In the genomic region with DNA sequence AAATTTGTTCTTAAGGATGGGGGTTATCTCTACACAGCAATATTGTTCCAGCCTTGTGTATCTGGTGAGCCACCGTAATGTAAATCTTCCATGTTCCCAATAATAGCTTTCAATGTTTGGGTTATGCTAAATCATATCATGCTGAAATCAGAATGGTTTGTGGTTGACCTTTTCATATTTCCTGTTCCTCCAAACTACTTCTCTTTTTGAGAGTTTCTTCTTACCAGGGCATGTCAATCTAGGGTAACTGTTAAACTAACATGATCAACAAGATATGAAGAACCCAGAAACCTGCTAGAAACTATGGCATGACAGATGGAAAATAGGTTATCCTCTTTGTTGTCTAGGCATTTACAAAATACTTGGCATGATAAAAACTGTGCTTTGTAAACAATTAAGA, we compare ENCODE assay signal across 22 cellular contexts. TPM values are rescaled to one million over a fixed set of nuclear protein-coding genes. Genes with fewer than 3 reads are reported as not detected.
A peak's percentile ranks its signal among the peaks of the same experiment; 100 is the strongest.
DNase-seq lines count a peak whose midpoint lies in the region; ATAC-seq lines count a peak whose summit lies in the region.
"Had no signal": no experiment of that assay in that cellular context is flagged by ENCODE, and none has a peak within 500 bp of the region (broad histone marks: within the 10 kb centered on the region; RNA-seq: fewer than 3 reads in every experiment).

No MANE protein-coding gene starts in this region.

- peaks cover 4 to 7% of the 10 kb centered on the region in 2 donors for H3K4me1 Mint-ChIP-seq in stimulated activated naive B cell treated with anti-CD40 and anti-IgM and Interleukin-4, amounts not matched to agents 10 μg/mL and 1 μg/mL and 100 μg/mL, for 72 hours
- H3K4me1 Mint-ChIP-seq in activated CD4-positive, alpha-beta T cell treated with anti-CD3 and anti-CD28 coated beads, Interleukin-2, amount 10 ng/mL, durations not matched to agents 7 days and 5 days: peaks cover 4% of the 10 kb centered on the region
- H3K4me1 Mint-ChIP-seq in activated CD8-positive, alpha-beta T cell treated with anti-CD3 and anti-CD28 coated beads, Interleukin-2, amount 10 ng/mL, durations not matched to agents 7 days and 5 days (ENCODE audit: low read depth): peaks cover 9% of the 10 kb centered on the region
- H3K4me1 Mint-ChIP-seq: CD8-positive, alpha-beta memory T cell had no signal

- CTCF ChIA-PET in activated CD4-positive, alpha-beta T cell treated with anti-CD3 and anti-CD28 coated beads, Interleukin-2, amount 10 ng/mL, durations not matched to agents 7 days and 5 days (lab: Charles Lee): no interaction called here
- CTCF ChIA-PET in activated CD8-positive, alpha-beta T cell treated with anti-CD3 and anti-CD28 coated beads, Interleukin-2, amount 10 ng/mL, durations not matched to agents 7 days and 5 days (lab: Charles Lee): interaction anchor here (0.8 kb wide), 1 partner anchor 8 kb away, joined by 3 read pairs; no protein-coding TSS in a partner anchor

- H3K27ac Mint-ChIP-seq in stimulated activated naive B cell treated with anti-CD40 and anti-IgM and Interleukin-4, amounts not matched to agents 10 μg/mL and 1 μg/mL and 100 μg/mL, for 72 hours: no peak overlapping the region
- H3K27ac Mint-ChIP-seq in activated CD4-positive, alpha-beta T cell treated with anti-CD3 and anti-CD28 coated beads, Interleukin-2, amount 10 ng/mL, durations not matched to agents 7 days and 5 days: no peak overlapping the region
- H3K27ac Mint-ChIP-seq in activated CD8-positive, alpha-beta T cell treated with anti-CD3 and anti-CD28 coated beads, Interleukin-2, amount 10 ng/mL, durations not matched to agents 7 days and 5 days: no peak overlapping the region
- H3K27ac Mint-ChIP-seq: activated CD4-positive, alpha-beta T cell treated with anti-CD3 and anti-CD28 coated beads for 36 hours; activated naive CD4-positive, alpha-beta T cell treated with anti-CD3 and anti-CD28 coated beads, Interleukin-2, amount 10 ng/mL, durations not matched to agents 7 days and 5 days; activated T-cell treated with anti-CD3 and anti-CD28 coated beads, Interleukin-2, amount 50 U/mL, for 72 hours; CD8-positive, alpha-beta memory T cell had no signal

- H3K27me3 Mint-ChIP-seq in stimulated activated naive B cell treated with anti-CD40 and anti-IgM and Interleukin-4, amounts not matched to agents 10 μg/mL and 1 μg/mL and 100 μg/mL, for 72 hours: peaks cover 14 to 29% of the 10 kb centered on the region in 2 donors
- H3K27me3 Mint-ChIP-seq in activated CD4-positive, alpha-beta T cell treated with anti-CD3 and anti-CD28 coated beads, Interleukin-2, amount 10 ng/mL, durations not matched to agents 7 days and 5 days: peaks cover 2% of the 10 kb centered on the region
- H3K27me3 Mint-ChIP-seq in activated CD8-positive, alpha-beta T cell treated with anti-CD3 and anti-CD28 coated beads, Interleukin-2, amount 10 ng/mL, durations not matched to agents 7 days and 5 days (ENCODE audit: low read depth): peaks cover 7% of the 10 kb centered on the region
- H3K27me3 Mint-ChIP-seq: activated naive CD4-positive, alpha-beta T cell treated with anti-CD3 and anti-CD28 coated beads, Interleukin-2, amount 10 ng/mL, durations not matched to agents 7 days and 5 days had no signal

- ATAC-seq in GM18867 (IDR thresholded peaks at IDR 0.05; ENCODE audit: unreplicated experiment) (peak; percentile 75), HG03378 (IDR thresholded peaks at IDR 0.05; ENCODE audit: unreplicated experiment) (peak; percentile 58)
- ATAC-seq in stimulated activated naive B cell treated with anti-CD40 and anti-IgM and Interleukin-4, amounts not matched to agents 10 μg/mL and 1 μg/mL and 100 μg/mL, for 72 hours (replicated peaks): peak; percentile 80 to 94
- ATAC-seq in activated CD8-positive, alpha-beta T cell treated with anti-CD3 and anti-CD28 coated beads, Interleukin-2, amount 10 ng/mL, durations not matched to agents 7 days and 5 days: no peak
- ATAC-seq: activated CD4-positive, alpha-beta T cell treated with anti-CD3 and anti-CD28 coated beads for 36 hours; activated T-cell treated with anti-CD3 and anti-CD28 coated beads, Interleukin-2, amount 50 U/mL, for 72 hours; GM12878; stimulated activated naive CD8-positive, alpha-beta T cell treated with anti-CD3 and anti-CD28 coated beads, Interleukin-15, Interleukin-2, amounts not matched to agents 100 U/mL and 50 U/mL, for 24 hours had no signal

- H3K4me3 Mint-ChIP-seq in stimulated activated naive B cell treated with anti-CD40 and anti-IgM and Interleukin-4, amounts not matched to agents 10 μg/mL and 1 μg/mL and 100 μg/mL, for 72 hours: no peak overlapping the region
- no peak overlapping the region for H3K4me3 Mint-ChIP-seq in activated CD4-positive, alpha-beta T cell treated with anti-CD3 and anti-CD28 coated beads, Interleukin-2, amount 10 ng/mL, durations not matched to agents 7 days and 5 days
- H3K4me3 Mint-ChIP-seq in activated CD8-positive, alpha-beta T cell treated with anti-CD3 and anti-CD28 coated beads, Interleukin-2, amount 10 ng/mL, durations not matched to agents 7 days and 5 days: no peak overlapping the region
- H3K4me3 Mint-ChIP-seq: activated CD4-positive, alpha-beta T cell treated with anti-CD3 and anti-CD28 coated beads for 36 hours; activated naive CD4-positive, alpha-beta T cell treated with anti-CD3 and anti-CD28 coated beads, Interleukin-2, amount 10 ng/mL, durations not matched to agents 7 days and 5 days; activated T-cell treated with anti-CD3 and anti-CD28 coated beads, Interleukin-2, amount 50 U/mL, for 72 hours; CD8-positive, alpha-beta memory T cell had no signal

- POLR2A ChIA-PET in activated CD4-positive, alpha-beta T cell treated with anti-CD3 and anti-CD28 coated beads, Interleukin-2, amount 10 ng/mL, durations not matched to agents 7 days and 5 days (lab: Charles Lee): no interaction called here
- POLR2A ChIA-PET in activated CD8-positive, alpha-beta T cell treated with anti-CD3 and anti-CD28 coated beads, Interleukin-2, amount 10 ng/mL, durations not matched to agents 7 days and 5 days (lab: Charles Lee): no interaction called here

- H3K9me3 Mint-ChIP-seq in stimulated activated naive B cell treated with anti-CD40 and anti-IgM and Interleukin-4, amounts not matched to agents 10 μg/mL and 1 μg/mL and 100 μg/mL, for 72 hours: no peaks in the 10 kb centered on the region
- no peaks in the 10 kb centered on the region for H3K9me3 Mint-ChIP-seq in activated CD4-positive, alpha-beta T cell treated with anti-CD3 and anti-CD28 coated beads, Interleukin-2, amount 10 ng/mL, durations not matched to agents 7 days and 5 days
- no peaks in the 10 kb centered on the region for H3K9me3 Mint-ChIP-seq in activated CD8-positive, alpha-beta T cell treated with anti-CD3 and anti-CD28 coated beads, Interleukin-2, amount 10 ng/mL, durations not matched to agents 7 days and 5 days (ENCODE audit: insufficient read depth)
- H3K9me3 Mint-ChIP-seq: activated naive CD4-positive, alpha-beta T cell treated with anti-CD3 and anti-CD28 coated beads, Interleukin-2, amount 10 ng/mL, durations not matched to agents 7 days and 5 days; activated T-cell treated with anti-CD3 and anti-CD28 coated beads, Interleukin-2, amount 50 U/mL, for 72 hours; CD8-positive, alpha-beta memory T cell had no signal

- H3K36me3 Mint-ChIP-seq in stimulated activated naive B cell treated with anti-CD40 and anti-IgM and Interleukin-4, amounts not matched to agents 10 μg/mL and 1 μg/mL and 100 μg/mL, for 72 hours: no peaks in the 10 kb centered on the region
- no peaks in the 10 kb centered on the region for H3K36me3 Mint-ChIP-seq in activated CD4-positive, alpha-beta T cell treated with anti-CD3 and anti-CD28 coated beads, Interleukin-2, amount 10 ng/mL, durations not matched to agents 7 days and 5 days (ENCODE audit: low read depth)
- no peaks in the 10 kb centered on the region for H3K36me3 Mint-ChIP-seq in activated CD8-positive, alpha-beta T cell treated with anti-CD3 and anti-CD28 coated beads, Interleukin-2, amount 10 ng/mL, durations not matched to agents 7 days and 5 days (ENCODE audit: low read depth)
- H3K36me3 Mint-ChIP-seq: activated naive CD4-positive, alpha-beta T cell treated with anti-CD3 and anti-CD28 coated beads, Interleukin-2, amount 10 ng/mL, durations not matched to agents 7 days and 5 days; CD8-positive, alpha-beta memory T cell had no signal

- DNase-seq in OCI-M1 (lab: John Stamatoyannopoulos, UW) (peak; percentile 23), DMS153 treated with DMSO at 0.1 percent for 48 hours (lab: John Stamatoyannopoulos, UW; ENCODE audit: unreplicated experiment) (no peak)
- no peak for DNase-seq in stimulated activated naive B cell treated with anti-CD40 and anti-IgM and Interleukin-4, amounts not matched to agents 10 μg/mL and 1 μg/mL and 100 μg/mL, for 72 hours
- no peak for DNase-seq in activated CD4-positive, alpha-beta T cell treated with anti-CD3 and anti-CD28 coated beads, Interleukin-2, amount 10 ng/mL, durations not matched to agents 7 days and 5 days
- DNase-seq in activated CD8-positive, alpha-beta T cell treated with anti-CD3 and anti-CD28 coated beads, Interleukin-2, amount 10 ng/mL, durations not matched to agents 7 days and 5 days: no peak
- DNase-seq: activated CD4-positive, alpha-beta T cell treated with anti-CD3 and anti-CD28 coated beads for 36 hours; activated naive CD4-positive, alpha-beta T cell treated with anti-CD3 and anti-CD28 coated beads, Interleukin-2, amount 10 ng/mL, durations not matched to agents 7 days and 5 days; activated T-cell treated with anti-CD3 and anti-CD28 coated beads, Interleukin-2, amount 50 U/mL, for 72 hours; CD8-positive, alpha-beta memory T cell; glutamatergic neuron; H7; kidney glomerular epithelial cell; mammary epithelial cell; NCI-H1092 treated with DMSO at 0.1 percent for 48 hours; NCI-H2081 treated with DMSO at 0.1 percent for 48 hours; NCI-H446; stimulated activated CD4-positive, alpha-beta T cell treated with anti-CD3 and anti-CD28 coated beads, Interleukin-2, amount 100 ng/mL, for 48 hours; stimulated activated naive CD8-positive, alpha-beta T cell treated with anti-CD3 and anti-CD28 coated beads, Interleukin-15, Interleukin-2, amounts not matched to agents 100 U/mL and 50 U/mL, for 24 hours had no signal

RNA-seq across cellular contexts. Expression of gene TNMD, which starts 22.0 kb away (rescaled TPM):
- total RNA-seq in activated CD4-positive, alpha-beta T cell treated with anti-CD3 and anti-CD28 coated beads, Interleukin-2, amount 10 ng/mL, durations not matched to agents 7 days and 5 days: not detected
- total RNA-seq in activated CD8-positive, alpha-beta T cell treated with anti-CD3 and anti-CD28 coated beads, Interleukin-2, amount 10 ng/mL, durations not matched to agents 7 days and 5 days: not detected
- total RNA-seq: activated CD4-positive, alpha-beta T cell treated with anti-CD3 and anti-CD28 coated beads for 36 hours; activated T-cell treated with anti-CD3 and anti-CD28 coated beads, Interleukin-2, amount 50 U/mL, for 72 hours; CD8-positive, alpha-beta memory T cell; GM12878; mammary epithelial cell; pulmonary artery endothelial cell had no signal

RNA-seq across cellular contexts. Expression of gene TSPAN6, which starts 29.9 kb away (rescaled TPM):
- not detected for total RNA-seq in activated CD4-positive, alpha-beta T cell treated with anti-CD3 and anti-CD28 coated beads, Interleukin-2, amount 10 ng/mL, durations not matched to agents 7 days and 5 days
- not detected for total RNA-seq in activated CD8-positive, alpha-beta T cell treated with anti-CD3 and anti-CD28 coated beads, Interleukin-2, amount 10 ng/mL, durations not matched to agents 7 days and 5 days

RNA-seq across cellular contexts. Expression of gene SRPX2, which starts 37.2 kb away (rescaled TPM):
- total RNA-seq in activated CD4-positive, alpha-beta T cell treated with anti-CD3 and anti-CD28 coated beads, Interleukin-2, amount 10 ng/mL, durations not matched to agents 7 days and 5 days: not detected
- total RNA-seq in activated CD8-positive, alpha-beta T cell treated with anti-CD3 and anti-CD28 coated beads, Interleukin-2, amount 10 ng/mL, durations not matched to agents 7 days and 5 days: not detected
- total RNA-seq: activated CD4-positive, alpha-beta T cell treated with anti-CD3 and anti-CD28 coated beads for 36 hours; activated T-cell treated with anti-CD3 and anti-CD28 coated beads, Interleukin-2, amount 50 U/mL, for 72 hours; CD8-positive, alpha-beta memory T cell; GM12878 had no signal
